Comparison of ENCODE assay signal across 8 cellular contexts in the genomic region with DNA sequence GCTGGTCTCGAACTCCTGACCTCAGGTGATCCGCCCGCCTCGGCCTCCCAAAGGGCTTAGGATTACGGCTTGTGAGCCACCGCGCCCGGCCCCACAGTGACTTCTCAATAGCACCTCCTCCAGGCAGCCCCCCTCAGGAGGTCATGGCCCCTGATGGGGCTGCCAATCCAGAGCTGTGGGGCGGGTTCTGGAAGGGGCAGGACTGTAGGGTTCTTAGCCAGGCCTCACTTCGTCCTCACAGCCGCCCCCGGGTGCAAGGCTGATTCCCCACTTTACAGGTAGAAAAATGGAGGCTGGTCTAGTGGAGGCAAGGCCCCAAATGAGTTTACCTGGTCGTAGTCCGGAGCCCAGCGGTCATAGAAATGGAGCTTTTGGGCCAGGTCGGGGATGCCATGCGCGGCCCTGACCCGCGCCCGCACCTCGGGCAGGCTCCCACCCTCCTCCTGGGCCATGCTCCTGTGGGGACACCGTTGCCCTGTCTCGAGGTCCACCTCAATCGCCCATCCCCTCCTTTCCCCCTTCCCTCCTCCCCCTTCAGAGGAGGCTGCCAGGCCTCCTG. TPM values are rescaled to one million over a fixed set of nuclear protein-coding genes. Genes with fewer than 3 reads are reported as not detected.
DNase-seq lines count a peak whose midpoint lies in the region; ATAC-seq and TF ChIP-seq lines count a peak whose summit lies in the region.

No MANE protein-coding gene starts in this region.

- peak overlapping the region; percentile 77 to 81 for H3K27ac ChIP-seq in tibial artery

- H3K4me1 ChIP-seq in tibial artery = peaks cover 0 to 20% (median 10%) of the 10 kb centered on the region in 4 donors

- CTCF ChIA-PET in activated naive CD4-positive, alpha-beta T cell treated with anti-CD3 and anti-CD28 coated beads, Interleukin-2, amount 10 ng/mL, durations not matched to agents 7 days and 5 days (lab: Charles Lee) = interaction anchor here (0.8 kb wide), 1 partner anchor 13 kb away, joined by 4 read pairs; no protein-coding TSS in a partner anchor

- H3K4me3 ChIP-seq in astrocyte of the cerebellum (ENCODE audit: low read depth, low read length) (peak overlapping the region; percentile 67), tibial artery (peak overlapping the region; percentile 73 to 85)

- H3K27ac Mint-ChIP-seq in activated naive CD4-positive, alpha-beta T cell treated with anti-CD3 and anti-CD28 coated beads, Interleukin-2, amount 10 ng/mL, durations not matched to agents 7 days and 5 days = no peak overlapping the region
- peak overlapping the region in 1 of 2 donors; percentile 22 for H3K27ac Mint-ChIP-seq in activated naive CD4-positive, alpha-beta T cell treated with anti-CD3 and anti-CD28 coated beads, Interleukin-2, amount 50 U/mL, for 72 hours

- peaks cover 20% of the 10 kb centered on the region for H3K27me3 Mint-ChIP-seq in activated naive CD4-positive, alpha-beta T cell treated with anti-CD3 and anti-CD28 coated beads, Interleukin-2, amount 10 ng/mL, durations not matched to agents 7 days and 5 days

- H3K9me3 ChIP-seq in tibial artery = no peaks in the 10 kb centered on the region

- intact Hi-C loops in left colon (cut with DNase I, micrococcal nuclease) = no loop called here
- intact Hi-C loops in tibial artery (cut with DNase I; ENCODE audit: low total_unique reads) = loop anchor here (10.0 kb wide), 1 partner anchor 87 kb away; no protein-coding TSS in a partner anchor

- peaks cover 21% of the 10 kb centered on the region for H3K4me1 Mint-ChIP-seq in activated naive CD4-positive, alpha-beta T cell treated with anti-CD3 and anti-CD28 coated beads, Interleukin-2, amount 10 ng/mL, durations not matched to agents 7 days and 5 days

- H3K36me3 Mint-ChIP-seq in activated naive CD4-positive, alpha-beta T cell treated with anti-CD3 and anti-CD28 coated beads, Interleukin-2, amount 10 ng/mL, durations not matched to agents 7 days and 5 days = no peaks in the 10 kb centered on the region
- H3K36me3 Mint-ChIP-seq in activated naive CD4-positive, alpha-beta T cell treated with anti-CD3 and anti-CD28 coated beads, Interleukin-2, amount 50 U/mL, for 72 hours = no peaks in the 10 kb centered on the region

- DNase-seq in activated naive CD4-positive, alpha-beta T cell treated with anti-CD3 and anti-CD28 coated beads, Interleukin-2, amount 10 ng/mL, durations not matched to agents 7 days and 5 days = no peak
- DNase-seq in activated naive CD4-positive, alpha-beta T cell treated with anti-CD3 and anti-CD28 coated beads, Interleukin-2, amount 50 U/mL, for 72 hours (ENCODE audit: low spot score in 2 of 2) = no peak
- no peak for DNase-seq in astrocyte of the cerebellum (ENCODE audit: low read depth)
- DNase-seq in left colon = peak in 1 of 2 donors; percentile 32
- DNase-seq in tibial artery = peak in 1 of 2 donors; percentile 72
- no peak for DNase-seq in SIG-M5 treated with dmso at 0.1 percent for 504 hours (lab: John Stamatoyannopoulos, UW; ENCODE audit: unreplicated experiment)
- DNase-seq in NCI-H128 (lab: John Stamatoyannopoulos, UW; ENCODE audit: unreplicated experiment) = no peak

- peaks cover 0 to 3% of the 10 kb centered on the region in 2 donors for H3K27me3 ChIP-seq in tibial artery

- in situ Hi-C loops in astrocyte of the cerebellum (cut with HindIII; ENCODE audit: low sequenced_read_pairs) = loop anchor here (25.0 kb wide), 1 partner anchor 229 kb away; a partner anchor contains a TSS

- peak overlapping the region; percentile 79 for H3K4me3 Mint-ChIP-seq in activated naive CD4-positive, alpha-beta T cell treated with anti-CD3 and anti-CD28 coated beads, Interleukin-2, amount 10 ng/mL, durations not matched to agents 7 days and 5 days

- ATAC-seq in activated naive CD4-positive, alpha-beta T cell treated with anti-CD3 and anti-CD28 coated beads, Interleukin-2, amount 50 U/mL, for 72 hours = no peak
- ATAC-seq in left colon (peak; percentile 43), HG03039 (IDR thresholded peaks at IDR 0.05; ENCODE audit: unreplicated experiment) (no peak)

- H3K36me3 ChIP-seq in tibial artery = no peaks in the 10 kb centered on the region

- no peak for TF ChIP-seq CTCF in astrocyte of the cerebellum (IDR thresholded peaks at IDR 0.05; ENCODE audit: low read depth, low read length, missing control alignments)
- no peak for TF ChIP-seq CTCF in tibial artery (IDR thresholded peaks at IDR 0.05)

- H3K9me3 Mint-ChIP-seq in activated naive CD4-positive, alpha-beta T cell treated with anti-CD3 and anti-CD28 coated beads, Interleukin-2, amount 10 ng/mL, durations not matched to agents 7 days and 5 days = no peaks in the 10 kb centered on the region
- no peaks in the 10 kb centered on the region for H3K9me3 Mint-ChIP-seq in activated naive CD4-positive, alpha-beta T cell treated with anti-CD3 and anti-CD28 coated beads, Interleukin-2, amount 50 U/mL, for 72 hours

RNA-seq across cellular contexts. Expression of a gene that starts 0.5 kb away (rescaled TPM):
- 1 to 10 TPM in 1 of 2 donors, under 1 TPM in 1; 0.50 to 3.4 TPM for total RNA-seq in activated naive CD4-positive, alpha-beta T cell treated with anti-CD3 and anti-CD28 coated beads, Interleukin-2, amount 50 U/mL, for 72 hours
- total RNA-seq in left colon = 1 to 10 TPM; 3.7 to 3.8 TPM

RNA-seq across cellular contexts. Expression of a gene that starts 11.0 kb away (rescaled TPM):
- under 1 TPM; 0.10 to 0.57 TPM for total RNA-seq in activated naive CD4-positive, alpha-beta T cell treated with anti-CD3 and anti-CD28 coated beads, Interleukin-2, amount 50 U/mL, for 72 hours
- total RNA-seq in left colon = 1,000 to 10,000 TPM; 1,078 to 1,246 TPM

RNA-seq across cellular contexts. Expression of a gene that starts 19.2 kb away (rescaled TPM):
- not detected for total RNA-seq in activated naive CD4-positive, alpha-beta T cell treated with anti-CD3 and anti-CD28 coated beads, Interleukin-2, amount 50 U/mL, for 72 hours
- not detected for total RNA-seq in left colon

Comparison
In these comparisons a context has a peak if more than half of its experiments do, and no peak if none do; other contexts are left out.
1. RNA of a gene that starts 11.0 kb away (total RNA-seq): 1,078 to 1,246 TPM in left colon; 0.10 to 0.57 TPM in activated naive CD4-positive, alpha-beta T cell treated with anti-CD3 and anti-CD28 coated beads, Interleukin-2, amount 50 U/mL, for 72 hours; every median in the first group is over 100 times any median in the second.